In the genomic region with DNA sequence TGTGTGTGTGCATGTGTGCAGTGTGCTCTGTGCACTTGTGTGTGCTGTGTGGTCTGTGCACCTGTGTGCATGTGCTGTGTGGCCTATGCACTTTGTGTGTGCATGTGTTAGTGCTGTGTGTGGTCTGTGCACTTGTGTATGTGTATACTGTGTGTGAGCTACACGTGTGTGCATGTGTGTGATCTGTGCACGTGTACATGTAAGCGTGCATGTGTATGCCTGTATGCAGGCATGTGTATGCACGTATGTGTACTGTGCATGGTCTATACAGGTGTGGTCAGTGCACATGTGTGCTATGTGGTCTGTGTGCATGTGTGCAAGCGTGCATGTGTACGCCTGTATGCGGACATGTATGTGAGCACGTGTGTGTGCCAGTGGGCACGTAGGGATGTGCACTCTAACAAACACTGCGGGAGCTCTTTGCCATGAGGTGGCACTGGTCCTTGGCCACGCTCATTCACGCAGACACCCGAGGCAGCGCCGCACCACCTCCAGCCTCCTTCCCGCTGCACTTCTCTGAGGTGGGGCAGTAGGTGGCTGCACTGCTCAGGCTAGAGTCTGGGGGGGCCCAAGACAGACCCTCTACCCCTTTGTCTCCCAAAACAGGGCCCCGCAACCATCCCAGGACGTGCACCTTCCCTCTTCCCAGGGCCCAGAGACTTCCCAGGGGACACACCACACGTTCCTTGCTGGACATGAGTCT, we compare ENCODE assay signal across 19 cellular contexts. TPM values are rescaled to one million over a fixed set of nuclear protein-coding genes. Genes with fewer than 3 reads are reported as not detected.
DNase-seq lines count a peak whose midpoint lies in the region; FAIRE-seq and TF ChIP-seq lines count a peak whose summit lies in the region.
"Had no signal": no experiment of that assay in that cellular context is flagged by ENCODE, and none has a peak within 500 bp of the region (broad histone marks: within the 10 kb centered on the region; RNA-seq: fewer than 3 reads in every experiment).

No MANE protein-coding gene starts in this region.

- no peak overlapping the region for H3K4me2 ChIP-seq in endothelial cell of umbilical vein (ENCODE audit: insufficient read depth, low read length)

- no peak for TF ChIP-seq CTCF in endothelial cell of umbilical vein (IDR thresholded peaks at IDR 0.05; ENCODE audit: extremely low read depth in 1 of 2, insufficient read depth in 1 of 2, low read depth in 1 of 2, low read length in 2 of 2)

- CTCF ChIA-PET in activated CD4-positive, alpha-beta T cell treated with anti-CD3 and anti-CD28 coated beads, Interleukin-2, amount 10 ng/mL, durations not matched to agents 7 days and 5 days (lab: Charles Lee) = no interaction called here
- CTCF ChIA-PET in endothelial cell of umbilical vein (lab: Charles Lee) = no interaction called here

- no peaks in the 10 kb centered on the region for H3K4me1 Mint-ChIP-seq in activated CD4-positive, alpha-beta T cell treated with anti-CD3 and anti-CD28 coated beads, Interleukin-2, amount 10 ng/mL, durations not matched to agents 7 days and 5 days

- H4K20me1 ChIP-seq in endothelial cell of umbilical vein (replicated peaks; ENCODE audit: control insufficient read depth, extremely low read depth, insufficient read depth, low read length) = no peaks in the 10 kb centered on the region

- intact Hi-C loops in endothelial cell of umbilical vein (cut with micrococcal nuclease) = no loop called here

- FAIRE-seq in HTR-8/SVneo (lab: Jason Lieb, UNC) = peak; percentile 99
- FAIRE-seq in endothelial cell of umbilical vein (lab: Jason Lieb, UNC) = no peak
- FAIRE-seq in urothelium cell line (lab: Jason Lieb, UNC) = peak; percentile 99
- FAIRE-seq: H54 had no signal

- H3K36me3 Mint-ChIP-seq in activated CD4-positive, alpha-beta T cell treated with anti-CD3 and anti-CD28 coated beads, Interleukin-2, amount 10 ng/mL, durations not matched to agents 7 days and 5 days (ENCODE audit: low read depth) = no peaks in the 10 kb centered on the region
- H3K36me3 Mint-ChIP-seq: CD8-positive, alpha-beta T cell; IgD-negative memory B cell had no signal

- BruUV-seq in endothelial cell of umbilical vein (replicated peaks; lab: Mats Ljungman, UMichigan) = no TSS peak

- no peak for DNase-seq in activated CD4-positive, alpha-beta T cell treated with anti-CD3 and anti-CD28 coated beads, Interleukin-2, amount 10 ng/mL, durations not matched to agents 7 days and 5 days
- DNase-seq in activated CD4-positive, alpha-beta T cell treated with anti-CD3 and anti-CD28 coated beads, Interleukin-2, amount 50 U/mL, for 1 hour = no peak
- DNase-seq in HTR-8/SVneo (ENCODE audit: insufficient read length, low spot score) = no peak
- no peak for DNase-seq in endothelial cell of umbilical vein (ENCODE audit: low read depth, low spot score)
- no peak for DNase-seq in urothelium cell line (ENCODE audit: low spot score)
- no peak for DNase-seq in mesenteric fat pad (ENCODE audit: low spot score)
- no peak for DNase-seq in SHP77 (lab: John Stamatoyannopoulos, UW)
- no peak for DNase-seq in NCI-H82 treated with DMSO at 0.1 percent for 48 hours (lab: John Stamatoyannopoulos, UW; ENCODE audit: unreplicated experiment)
- DNase-seq: 8988T, Calu3, GF-D8, HFFc6 had no signal

- H3K9me1 ChIP-seq in endothelial cell of umbilical vein (replicated peaks; ENCODE audit: control insufficient read depth, extremely low read depth, insufficient read depth, low read length) = no peaks in the 10 kb centered on the region

- POLR2A ChIA-PET in activated CD4-positive, alpha-beta T cell treated with anti-CD3 and anti-CD28 coated beads, Interleukin-2, amount 10 ng/mL, durations not matched to agents 7 days and 5 days (lab: Charles Lee) = no interaction called here
- POLR2A ChIA-PET in endothelial cell of umbilical vein (lab: Charles Lee) = no interaction called here

- no peak overlapping the region for H3K4me3 Mint-ChIP-seq in activated CD4-positive, alpha-beta T cell treated with anti-CD3 and anti-CD28 coated beads, Interleukin-2, amount 10 ng/mL, durations not matched to agents 7 days and 5 days
- H3K4me3 Mint-ChIP-seq: CD8-positive, alpha-beta T cell; HFFc6; IgD-negative memory B cell had no signal

- H3K4me1 ChIP-seq in endothelial cell of umbilical vein (ENCODE audit: control insufficient read depth, extremely low read depth, insufficient read depth, low read length) = no peaks in the 10 kb centered on the region

- no peaks in the 10 kb centered on the region for H3K9me3 ChIP-seq in endothelial cell of umbilical vein (replicated peaks; ENCODE audit: control insufficient read depth, insufficient read depth, low read length)
- H3K9me3 ChIP-seq: BLaER1 treated with 17β-estradiol and CSF1 and Interleukin-3, amounts not matched to agents 10 nM and 100 nM had no signal

- dilution Hi-C loops in endothelial cell of umbilical vein (cut with MboI; ENCODE audit: extremely low pct_ligation_motif_present, low sequenced_read_pairs) = no loop called here

- H3K9me3 Mint-ChIP-seq in activated CD4-positive, alpha-beta T cell treated with anti-CD3 and anti-CD28 coated beads, Interleukin-2, amount 10 ng/mL, durations not matched to agents 7 days and 5 days = no peaks in the 10 kb centered on the region
- H3K9me3 Mint-ChIP-seq: CD8-positive, alpha-beta T cell; HFFc6; IgD-negative memory B cell had no signal

- no peak overlapping the region for H3K27ac ChIP-seq in endothelial cell of umbilical vein (ENCODE audit: insufficient read depth, low read depth, low read length)
- H3K27ac ChIP-seq: BLaER1 treated with 17β-estradiol and CSF1 and Interleukin-3, amounts not matched to agents 10 nM and 100 nM; HL-60 had no signal

- H3K79me2 ChIP-seq in endothelial cell of umbilical vein (ENCODE audit: control insufficient read depth, insufficient read depth, low read length) = no peaks in the 10 kb centered on the region

- H3K9ac ChIP-seq in endothelial cell of umbilical vein (replicated peaks; ENCODE audit: extremely low read depth, insufficient read depth, low read length) = no peak overlapping the region
- H3K9ac ChIP-seq: BLaER1 treated with 17β-estradiol and CSF1 and Interleukin-3, amounts not matched to agents 10 nM and 100 nM had no signal

- no peaks in the 10 kb centered on the region for H3K27me3 ChIP-seq in endothelial cell of umbilical vein (ENCODE audit: control insufficient read depth in 2 of 2, insufficient read depth in 2 of 2, low read length in 2 of 2)

- no peak overlapping the region for H3K4me3 ChIP-seq in endothelial cell of umbilical vein (replicated peaks in 1 of 3; ENCODE audit: insufficient read depth in 1 of 3, low read depth in 1 of 3, low read length in 3 of 3)
- H3K4me3 ChIP-seq: BLaER1 treated with 17β-estradiol and CSF1 and Interleukin-3, amounts not matched to agents 10 nM and 100 nM had no signal

- no peak for TF ChIP-seq POLR2A in endothelial cell of umbilical vein (IDR thresholded peaks at IDR 0.05; ENCODE audit: low read depth, low read length)

- H3K27ac Mint-ChIP-seq in activated CD4-positive, alpha-beta T cell treated with anti-CD3 and anti-CD28 coated beads, Interleukin-2, amount 10 ng/mL, durations not matched to agents 7 days and 5 days = peak overlapping the region; percentile 19
- H3K27ac Mint-ChIP-seq: CD8-positive, alpha-beta T cell; HFFc6; IgD-negative memory B cell had no signal

- H3K27me3 Mint-ChIP-seq in activated CD4-positive, alpha-beta T cell treated with anti-CD3 and anti-CD28 coated beads, Interleukin-2, amount 10 ng/mL, durations not matched to agents 7 days and 5 days = no peaks in the 10 kb centered on the region
- H3K27me3 Mint-ChIP-seq: IgD-negative memory B cell had no signal

- H2AFZ ChIP-seq in endothelial cell of umbilical vein (ENCODE audit: low read depth, low read length) = no peak overlapping the region

- H3K36me3 ChIP-seq in endothelial cell of umbilical vein (ENCODE audit: control insufficient read depth in 2 of 2, extremely low read depth in 1 of 2, insufficient read depth in 2 of 2, low read length in 2 of 2) = no peaks in the 10 kb centered on the region
- H3K36me3 ChIP-seq: BLaER1 treated with 17β-estradiol and CSF1 and Interleukin-3, amounts not matched to agents 10 nM and 100 nM had no signal

TF ChIP-seq in endothelial cell of umbilical vein, 7 proteins besides CTCF, POLR2A, EP300 and RAD21:
- TF ChIP-seq, protein P1, sequence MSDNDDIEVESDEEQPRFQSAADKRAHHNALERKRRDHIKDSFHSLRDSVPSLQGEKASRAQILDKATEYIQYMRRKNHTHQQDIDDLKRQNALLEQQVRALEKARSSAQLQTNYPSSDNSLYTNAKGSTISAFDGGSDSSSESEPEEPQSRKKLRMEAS (IDR thresholded peaks at IDR 0.05; ENCODE audit: insufficient read depth, insufficient read length) = peak; percentile 19
- TF ChIP-seq FOS (IDR thresholded peaks at IDR 0.05; ENCODE audit: borderline replicate concordance, insufficient read depth, low read length) = no peak

RNA-seq across cellular contexts. Expression of a gene that starts 42.4 kb away (rescaled TPM):
- not detected for total RNA-seq in activated CD4-positive, alpha-beta T cell treated with anti-CD3 and anti-CD28 coated beads, Interleukin-2, amount 10 ng/mL, durations not matched to agents 7 days and 5 days
- total RNA-seq in endothelial cell of umbilical vein (not detected in 2 replicates), mesenteric fat pad (not detected)
- polyA plus RNA-seq in endothelial cell of umbilical vein = not detected in 2 replicates
- polyA plus RNA-seq in endothelial cell of umbilical vein (2011; cell fraction: cytosol; rRNA removed) = not detected in 2 replicates
- polyA plus RNA-seq in endothelial cell of umbilical vein (2011; cell fraction: nucleus; rRNA removed) = not detected in 2 replicates
- not detected in 2 replicates for polyA plus RNA-seq in endothelial cell of umbilical vein (2012)
- not detected in 2 replicates for polyA minus RNA-seq in endothelial cell of umbilical vein
- not detected for polyA minus RNA-seq in endothelial cell of umbilical vein (2011; cell fraction: cytosol; rRNA and poly(A)+ RNA removed)
- not detected in 2 replicates for polyA minus RNA-seq in endothelial cell of umbilical vein (2011; cell fraction: nucleus; rRNA and poly(A)+ RNA removed)
- total RNA-seq: Calu3; CD8-positive, alpha-beta T cell; HFFc6; HT1080 had no signal
- polyA plus RNA-seq: AG04450, IgD-negative memory B cell had no signal
